ENCODE assay signal across 22 cellular contexts in genomic region chr7:32279500-32279899, GRCh38.
"Had no signal": no experiment of that assay in that cellular context is flagged by ENCODE, and none has a peak within 500 bp of the region (broad histone marks: within the 10 kb centered on the region; RNA-seq: fewer than 3 reads in every experiment).

No MANE protein-coding gene starts in this region.

- H3K4me1 Mint-ChIP-seq: mesothelial cell of epicardium, naive B cell had no signal

- H3K27ac Mint-ChIP-seq: mesothelial cell of epicardium, naive B cell had no signal

- H3K9me3 Mint-ChIP-seq: mesothelial cell of epicardium had no signal

- FAIRE-seq: colon, endometrium, keratinocyte had no signal

- DNase-seq: dermis blood vessel endothelial cell; dorsolateral prefrontal cortex; effector CD4-positive, alpha-beta T cell; effector memory CD4-positive, alpha-beta T cell; erythroblast; esophagus squamous epithelium; foreskin fibroblast; foreskin melanocyte; heart left ventricle; left cardiac atrium; left lung; left ventricle myocardium superior; lower lobe of right lung; mesenchymal stem cell; mucosa of descending colon; naive B cell had no signal

- ATAC-seq: esophagus mucosa, gastroesophageal sphincter, heart left ventricle, left cardiac atrium, left lung, left ventricle myocardium superior, lower lobe of right lung, mucosa of descending colon had no signal

- H3K4me3 Mint-ChIP-seq: mesothelial cell of epicardium, naive B cell had no signal

- H3K36me3 Mint-ChIP-seq: mesothelial cell of epicardium, naive B cell had no signal
